ENCODE assay signal across 1 cellular context in genomic region chr1:6029351-6029750, GRCh38.
TF ChIP-seq lines count a peak whose summit lies in the region.

No MANE protein-coding gene starts in this region.

TF ChIP-seq in GM12878, 131 proteins besides CTCF, POLR2A, EP300 and RAD21:
- TF ChIP-seq CBX5 (IDR thresholded peaks at IDR 0.05; ENCODE audit: low read depth) (no peak), TCF3 (IDR thresholded peaks at IDR 0.05; ENCODE audit: borderline replicate concordance, insufficient read depth, low read depth, low read length) (no peak)
